Comparison of ENCODE assay signal across 1 cellular context in the genomic region with DNA sequence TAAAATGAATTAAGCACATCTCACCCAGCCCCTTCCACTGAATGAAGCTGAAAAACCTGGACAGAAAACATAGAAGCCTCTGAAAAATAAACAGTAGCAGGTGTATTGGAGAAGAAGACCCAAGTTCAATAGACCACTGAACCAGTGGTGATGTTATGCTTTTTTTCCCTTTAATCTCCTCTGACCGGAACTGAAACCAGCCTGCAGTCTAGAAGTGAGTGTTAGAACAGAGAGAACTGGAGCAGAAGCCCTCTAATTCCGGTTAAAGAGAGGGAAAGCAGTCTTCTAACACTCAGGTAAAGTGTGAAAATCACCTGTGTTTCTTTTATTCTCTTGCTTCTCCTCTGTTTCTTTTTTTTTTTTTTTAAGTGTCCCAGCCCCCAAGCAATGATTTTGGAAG.
TF ChIP-seq lines count a peak whose summit lies in the region.

No MANE protein-coding gene starts in this region.

TF ChIP-seq in GM12878, 131 proteins besides CTCF, POLR2A, EP300 and RAD21 (continued from another document):
- TF ChIP-seq ZZZ3 (IDR thresholded peaks at IDR 0.05; ENCODE audit: control insufficient read depth, insufficient read length, low read depth): no peak
- no peak for TF ChIP-seq DPF2 (IDR thresholded peaks at IDR 0.05)
- no peak for TF ChIP-seq GATAD2B (conservative IDR thresholded peaks at IDR 0.05; ENCODE audit: low read depth)
- TF ChIP-seq, protein P1, sequence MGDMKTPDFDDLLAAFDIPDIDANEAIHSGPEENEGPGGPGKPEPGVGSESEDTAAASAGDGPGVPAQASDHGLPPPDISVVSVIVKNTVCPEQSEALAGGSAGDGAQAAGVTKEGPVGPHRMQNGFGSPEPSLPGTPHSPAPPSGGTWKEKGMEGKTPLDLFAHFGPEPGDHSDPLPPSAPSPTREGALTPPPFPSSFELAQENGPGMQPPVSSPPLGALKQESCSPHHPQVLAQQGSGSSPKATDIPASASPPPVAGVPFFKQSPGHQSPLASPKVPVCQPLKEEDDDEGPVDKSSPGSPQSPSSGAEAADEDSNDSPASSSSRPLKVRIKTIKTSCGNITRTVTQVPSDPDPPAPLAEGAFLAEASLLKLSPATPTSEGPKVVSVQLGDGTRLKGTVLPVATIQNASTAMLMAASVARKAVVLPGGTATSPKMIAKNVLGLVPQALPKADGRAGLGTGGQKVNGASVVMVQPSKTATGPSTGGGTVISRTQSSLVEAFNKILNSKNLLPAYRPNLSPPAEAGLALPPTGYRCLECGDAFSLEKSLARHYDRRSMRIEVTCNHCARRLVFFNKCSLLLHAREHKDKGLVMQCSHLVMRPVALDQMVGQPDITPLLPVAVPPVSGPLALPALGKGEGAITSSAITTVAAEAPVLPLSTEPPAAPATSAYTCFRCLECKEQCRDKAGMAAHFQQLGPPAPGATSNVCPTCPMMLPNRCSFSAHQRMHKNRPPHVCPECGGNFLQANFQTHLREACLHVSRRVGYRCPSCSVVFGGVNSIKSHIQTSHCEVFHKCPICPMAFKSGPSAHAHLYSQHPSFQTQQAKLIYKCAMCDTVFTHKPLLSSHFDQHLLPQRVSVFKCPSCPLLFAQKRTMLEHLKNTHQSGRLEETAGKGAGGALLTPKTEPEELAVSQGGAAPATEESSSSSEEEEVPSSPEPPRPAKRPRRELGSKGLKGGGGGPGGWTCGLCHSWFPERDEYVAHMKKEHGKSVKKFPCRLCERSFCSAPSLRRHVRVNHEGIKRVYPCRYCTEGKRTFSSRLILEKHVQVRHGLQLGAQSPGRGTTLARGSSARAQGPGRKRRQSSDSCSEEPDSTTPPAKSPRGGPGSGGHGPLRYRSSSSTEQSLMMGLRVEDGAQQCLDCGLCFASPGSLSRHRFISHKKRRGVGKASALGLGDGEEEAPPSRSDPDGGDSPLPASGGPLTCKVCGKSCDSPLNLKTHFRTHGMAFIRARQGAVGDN (IDR thresholded peaks at IDR 0.05): no peak
- TF ChIP-seq, protein P2, sequence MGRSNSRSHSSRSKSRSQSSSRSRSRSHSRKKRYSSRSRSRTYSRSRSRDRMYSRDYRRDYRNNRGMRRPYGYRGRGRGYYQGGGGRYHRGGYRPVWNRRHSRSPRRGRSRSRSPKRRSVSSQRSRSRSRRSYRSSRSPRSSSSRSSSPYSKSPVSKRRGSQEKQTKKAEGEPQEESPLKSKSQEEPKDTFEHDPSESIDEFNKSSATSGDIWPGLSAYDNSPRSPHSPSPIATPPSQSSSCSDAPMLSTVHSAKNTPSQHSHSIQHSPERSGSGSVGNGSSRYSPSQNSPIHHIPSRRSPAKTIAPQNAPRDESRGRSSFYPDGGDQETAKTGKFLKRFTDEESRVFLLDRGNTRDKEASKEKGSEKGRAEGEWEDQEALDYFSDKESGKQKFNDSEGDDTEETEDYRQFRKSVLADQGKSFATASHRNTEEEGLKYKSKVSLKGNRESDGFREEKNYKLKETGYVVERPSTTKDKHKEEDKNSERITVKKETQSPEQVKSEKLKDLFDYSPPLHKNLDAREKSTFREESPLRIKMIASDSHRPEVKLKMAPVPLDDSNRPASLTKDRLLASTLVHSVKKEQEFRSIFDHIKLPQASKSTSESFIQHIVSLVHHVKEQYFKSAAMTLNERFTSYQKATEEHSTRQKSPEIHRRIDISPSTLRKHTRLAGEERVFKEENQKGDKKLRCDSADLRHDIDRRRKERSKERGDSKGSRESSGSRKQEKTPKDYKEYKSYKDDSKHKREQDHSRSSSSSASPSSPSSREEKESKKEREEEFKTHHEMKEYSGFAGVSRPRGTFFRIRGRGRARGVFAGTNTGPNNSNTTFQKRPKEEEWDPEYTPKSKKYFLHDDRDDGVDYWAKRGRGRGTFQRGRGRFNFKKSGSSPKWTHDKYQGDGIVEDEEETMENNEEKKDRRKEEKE (IDR thresholded peaks at IDR 0.05): no peak
- no peak for TF ChIP-seq RFX5 (IDR thresholded peaks at IDR 0.05; ENCODE audit: low read depth, low read length)
- TF ChIP-seq SMAD1 (IDR thresholded peaks at IDR 0.05; ENCODE audit: low read depth, partially characterized antibody): no peak
- TF ChIP-seq, protein P3, sequence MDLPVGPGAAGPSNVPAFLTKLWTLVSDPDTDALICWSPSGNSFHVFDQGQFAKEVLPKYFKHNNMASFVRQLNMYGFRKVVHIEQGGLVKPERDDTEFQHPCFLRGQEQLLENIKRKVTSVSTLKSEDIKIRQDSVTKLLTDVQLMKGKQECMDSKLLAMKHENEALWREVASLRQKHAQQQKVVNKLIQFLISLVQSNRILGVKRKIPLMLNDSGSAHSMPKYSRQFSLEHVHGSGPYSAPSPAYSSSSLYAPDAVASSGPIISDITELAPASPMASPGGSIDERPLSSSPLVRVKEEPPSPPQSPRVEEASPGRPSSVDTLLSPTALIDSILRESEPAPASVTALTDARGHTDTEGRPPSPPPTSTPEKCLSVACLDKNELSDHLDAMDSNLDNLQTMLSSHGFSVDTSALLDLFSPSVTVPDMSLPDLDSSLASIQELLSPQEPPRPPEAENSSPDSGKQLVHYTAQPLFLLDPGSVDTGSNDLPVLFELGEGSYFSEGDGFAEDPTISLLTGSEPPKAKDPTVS (IDR thresholded peaks at IDR 0.05; ENCODE audit: low read depth, low read length): no peak
- TF ChIP-seq CHD4 (IDR thresholded peaks at IDR 0.05): no peak
TF ChIP-seq in GM12878: peak in this region for 4.
